Comparison of ENCODE assay signal across 1 cellular context in genomic region chr22:23751441-23751996, GRCh38.
TF ChIP-seq lines count a peak whose summit lies in the region.

No MANE protein-coding gene starts in this region.

TF ChIP-seq in IMR-90, 13 proteins besides CTCF, POLR2A, EP300 and RAD21:
- no peak for TF ChIP-seq MAZ (IDR thresholded peaks at IDR 0.05; ENCODE audit: borderline replicate concordance, low read depth, low read length)
- TF ChIP-seq RCOR1 (IDR thresholded peaks at IDR 0.05; ENCODE audit: insufficient replicate concordance, low read length): no peak
- no peak for TF ChIP-seq SMC3 (IDR thresholded peaks at IDR 0.05; ENCODE audit: low read depth, low read length)
- no peak for TF ChIP-seq FOS (IDR thresholded peaks at IDR 0.05; ENCODE audit: low read depth, low read length)
- no peak for TF ChIP-seq CEBPB (IDR thresholded peaks at IDR 0.05; ENCODE audit: low read depth, low read length)
- TF ChIP-seq CHD1 (IDR thresholded peaks at IDR 0.05; ENCODE audit: low read depth, low read length): no peak
- TF ChIP-seq ELK1 (IDR thresholded peaks at IDR 0.05; ENCODE audit: borderline replicate concordance, low read depth, low read length): no peak
- TF ChIP-seq MXI1 (IDR thresholded peaks at IDR 0.05; ENCODE audit: borderline replicate concordance, low read depth, low read length): no peak
- TF ChIP-seq NFE2L2 (IDR thresholded peaks at IDR 0.05; ENCODE audit: low read depth, low read length): no peak
- TF ChIP-seq RFX5 (IDR thresholded peaks at IDR 0.05; ENCODE audit: low read depth, low read length): no peak
- no peak for TF ChIP-seq USF2 (IDR thresholded peaks at IDR 0.05; ENCODE audit: low read depth, low read length)
- TF ChIP-seq BHLHE40 (IDR thresholded peaks at IDR 0.05; ENCODE audit: low read depth, low read length): no peak
- no peak for TF ChIP-seq MAFK (IDR thresholded peaks at IDR 0.05; ENCODE audit: low read depth, low read length)
TF ChIP-seq in IMR-90: peak in this region for 0.
